In the genomic region with DNA sequence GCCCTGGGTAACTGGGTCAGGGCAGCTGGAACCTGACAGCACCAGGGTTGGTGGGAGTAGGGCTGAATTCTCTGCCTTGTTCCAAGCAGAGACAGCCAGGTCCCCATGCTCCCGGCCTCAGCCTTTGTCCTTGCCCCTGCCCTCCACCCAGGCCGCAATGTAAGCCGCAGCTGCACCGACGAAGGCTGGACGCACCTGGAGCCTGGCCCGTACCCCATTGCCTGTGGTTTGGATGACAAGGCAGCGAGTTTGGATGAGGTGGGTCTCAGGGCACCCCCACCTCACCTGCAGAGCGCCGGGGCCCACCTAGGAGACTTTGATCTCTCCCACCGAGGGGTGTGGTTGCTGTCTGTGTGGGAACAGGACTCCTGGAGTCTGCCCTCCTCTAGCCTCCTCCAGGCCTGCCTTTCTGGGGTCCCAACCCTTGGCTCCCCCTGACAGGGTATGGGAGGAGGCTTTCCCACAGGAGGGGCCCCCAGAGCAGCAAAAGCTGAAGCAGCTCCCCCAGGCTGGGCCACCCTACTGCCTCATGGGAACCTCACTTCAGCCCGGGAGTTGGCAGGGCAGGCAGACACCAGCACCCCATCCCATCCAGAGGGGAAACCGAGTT, we compare ENCODE assay signal across 17 cellular contexts. TPM values are rescaled to one million over a fixed set of nuclear protein-coding genes. Genes with fewer than 3 reads are reported as not detected.
A peak's percentile ranks its signal among the peaks of the same experiment; 100 is the strongest.
DNase-seq lines count a peak whose midpoint lies in the region; ATAC-seq and TF ChIP-seq lines count a peak whose summit lies in the region.
"Had no signal": no experiment of that assay in that cellular context is flagged by ENCODE, and none has a peak within 500 bp of the region (broad histone marks: within the 10 kb centered on the region; RNA-seq: fewer than 3 reads in every experiment).

No MANE protein-coding gene starts in this region.

- H3K14ac ChIP-seq in neuronal stem cell (ENCODE audit: low read length) = peak overlapping the region; percentile 74

- no peak overlapping the region for H2BK120ac ChIP-seq in neuronal stem cell (ENCODE audit: low read depth, low read length)

- no peak overlapping the region for H3K4me2 ChIP-seq in neuronal stem cell (ENCODE audit: insufficient read depth, low read length, poor library complexity, severe bottlenecking)

- no peak overlapping the region for H2AK5ac ChIP-seq in neuronal stem cell (ENCODE audit: low read depth, low read length)

- peaks cover 5% of the 10 kb centered on the region for H3K36me3 Mint-ChIP-seq in activated T-cell treated with anti-CD3 and anti-CD28 coated beads, Interleukin-2, amount 50 U/mL, for 24 hours (ENCODE audit: low read depth)
- H3K36me3 Mint-ChIP-seq in activated T-cell treated with anti-CD3 and anti-CD28 coated beads, Interleukin-2, amount 50 U/mL, for 72 hours (ENCODE audit: insufficient read depth in 2 of 2) = no peaks in the 10 kb centered on the region
- peaks cover 14% of the 10 kb centered on the region for H3K36me3 Mint-ChIP-seq in CD4-positive, CD25-positive, alpha-beta regulatory T cell
- peaks cover 11% of the 10 kb centered on the region for H3K36me3 Mint-ChIP-seq in T-helper 17 cell (ENCODE audit: low read depth)
- no peaks in the 10 kb centered on the region for H3K36me3 Mint-ChIP-seq in type B pancreatic cell

- no peak overlapping the region for H3K27ac ChIP-seq in CD4-positive, CD25-positive, alpha-beta regulatory T cell (ENCODE audit: insufficient read depth, low read length, poor library complexity, severe bottlenecking)
- H3K27ac ChIP-seq in neuronal stem cell (replicated peaks; ENCODE audit: low read length) = no peak overlapping the region
- H3K27ac ChIP-seq: SJCRH30 had no signal

- H3K4me3 Mint-ChIP-seq in activated T-cell treated with anti-CD3 and anti-CD28 coated beads, Interleukin-2, amount 50 U/mL, for 24 hours = no peak overlapping the region
- no peak overlapping the region for H3K4me3 Mint-ChIP-seq in activated T-cell treated with anti-CD3 and anti-CD28 coated beads, Interleukin-2, amount 50 U/mL, for 72 hours
- no peak overlapping the region for H3K4me3 Mint-ChIP-seq in CD4-positive, CD25-positive, alpha-beta regulatory T cell
- H3K4me3 Mint-ChIP-seq in T-helper 17 cell (no peak overlapping the region), type B pancreatic cell (no peak overlapping the region)

- H3K27me3 Mint-ChIP-seq in activated T-cell treated with anti-CD3 and anti-CD28 coated beads, Interleukin-2, amount 50 U/mL, for 24 hours = no peaks in the 10 kb centered on the region
- H3K27me3 Mint-ChIP-seq in activated T-cell treated with anti-CD3 and anti-CD28 coated beads, Interleukin-2, amount 50 U/mL, for 72 hours (ENCODE audit: low read depth) = no peaks in the 10 kb centered on the region
- no peaks in the 10 kb centered on the region for H3K27me3 Mint-ChIP-seq in CD4-positive, CD25-positive, alpha-beta regulatory T cell
- H3K27me3 Mint-ChIP-seq in T-helper 17 cell = no peaks in the 10 kb centered on the region
- peaks cover 5% of the 10 kb centered on the region for H3K27me3 Mint-ChIP-seq in type B pancreatic cell

- no peak overlapping the region for H3K23ac ChIP-seq in neuronal stem cell (ENCODE audit: low read depth, low read length, poor library complexity)

- no peak for TF ChIP-seq CTCF in type B pancreatic cell (conservative IDR thresholded peaks at IDR 0.05)

- H2BK12ac ChIP-seq in neuronal stem cell (ENCODE audit: low read length) = no peak overlapping the region

- no peaks in the 10 kb centered on the region for H3K9me3 ChIP-seq in CD4-positive, CD25-positive, alpha-beta regulatory T cell (ENCODE audit: control insufficient read depth in 2 of 2, low read length in 2 of 2)
- H3K9me3 ChIP-seq in T-helper 17 cell (ENCODE audit: control insufficient read depth, low read length, poor library complexity, severe bottlenecking) (no peaks in the 10 kb centered on the region), neuronal stem cell (replicated peaks in 1 of 2; ENCODE audit: control insufficient read depth in 2 of 2, insufficient read depth in 1 of 2, low read depth in 1 of 2, low read length in 2 of 2) (no peaks in the 10 kb centered on the region)
- H3K9me3 ChIP-seq: SJCRH30 had no signal

- H2BK5ac ChIP-seq in neuronal stem cell (ENCODE audit: low read length) = no peak overlapping the region

- H4K8ac ChIP-seq in neuronal stem cell (ENCODE audit: low read depth, low read length) = no peak overlapping the region

- ATAC-seq in activated T-cell treated with anti-CD3 and anti-CD28 coated beads, Interleukin-2, amount 50 U/mL, for 72 hours (replicated peaks in 1 of 2) = no peak
- ATAC-seq in CD4-positive, CD25-positive, alpha-beta regulatory T cell (ENCODE audit: low read depth in 2 of 2) = no peak
- ATAC-seq in T-helper 17 cell (no peak), HG03108 (IDR thresholded peaks at IDR 0.05; ENCODE audit: unreplicated experiment) (no peak)

- no peaks in the 10 kb centered on the region for H3K36me3 ChIP-seq in CD4-positive, CD25-positive, alpha-beta regulatory T cell (ENCODE audit: control insufficient read depth, insufficient read depth, low read length)
- H3K36me3 ChIP-seq in neuronal stem cell (replicated peaks in 1 of 2; ENCODE audit: control insufficient read depth in 2 of 2, insufficient read depth in 2 of 2, low read length in 2 of 2) = no peaks in the 10 kb centered on the region
- H3K36me3 ChIP-seq: SJCRH30 had no signal

- H4K91ac ChIP-seq in neuronal stem cell (ENCODE audit: low read depth, low read length, poor library complexity) = no peak overlapping the region

- H3K4me1 ChIP-seq in CD4-positive, CD25-positive, alpha-beta regulatory T cell (ENCODE audit: control insufficient read depth, insufficient read depth, low read length, poor library complexity, severe bottlenecking) = peaks cover 50% of the 10 kb centered on the region
- peaks cover 0 to 11% of the 10 kb centered on the region in 2 donors for H3K4me1 ChIP-seq in neuronal stem cell (ENCODE audit: control insufficient read depth in 2 of 2, insufficient read depth in 1 of 2, low read depth in 1 of 2, low read length in 2 of 2)
- H3K4me1 ChIP-seq: SJCRH30 had no signal

- H3K9me3 Mint-ChIP-seq in activated T-cell treated with anti-CD3 and anti-CD28 coated beads, Interleukin-2, amount 50 U/mL, for 24 hours = no peaks in the 10 kb centered on the region
- H3K9me3 Mint-ChIP-seq in activated T-cell treated with anti-CD3 and anti-CD28 coated beads, Interleukin-2, amount 50 U/mL, for 72 hours = no peaks in the 10 kb centered on the region
- H3K9me3 Mint-ChIP-seq in CD4-positive, CD25-positive, alpha-beta regulatory T cell = no peaks in the 10 kb centered on the region
- no peaks in the 10 kb centered on the region for H3K9me3 Mint-ChIP-seq in type B pancreatic cell

- H3K27ac Mint-ChIP-seq in activated T-cell treated with anti-CD3 and anti-CD28 coated beads, Interleukin-2, amount 50 U/mL, for 24 hours = peak overlapping the region; percentile 87
- no peak overlapping the region for H3K27ac Mint-ChIP-seq in activated T-cell treated with anti-CD3 and anti-CD28 coated beads, Interleukin-2, amount 50 U/mL, for 72 hours
- peak overlapping the region in 2 of 3 donors; percentile 36 to 95 for H3K27ac Mint-ChIP-seq in CD4-positive, CD25-positive, alpha-beta regulatory T cell
- H3K27ac Mint-ChIP-seq in T-helper 17 cell (peak overlapping the region; percentile 56), type B pancreatic cell (no peak overlapping the region)

- H3K27me3 ChIP-seq in CD4-positive, CD25-positive, alpha-beta regulatory T cell (ENCODE audit: control insufficient read depth, insufficient read depth, low read length) = no peaks in the 10 kb centered on the region
- H3K27me3 ChIP-seq in neuronal stem cell (ENCODE audit: control insufficient read depth in 3 of 3, insufficient read depth in 3 of 3, low read depth in 1 of 3, low read length in 3 of 3) = no peaks in the 10 kb centered on the region
- H3K27me3 ChIP-seq: SJCRH30 had no signal

- no peaks in the 10 kb centered on the region for H3K79me1 ChIP-seq in neuronal stem cell (ENCODE audit: low read depth, low read length)

- peaks cover 60% of the 10 kb centered on the region for H3K4me1 Mint-ChIP-seq in activated T-cell treated with anti-CD3 and anti-CD28 coated beads, Interleukin-2, amount 50 U/mL, for 24 hours (ENCODE audit: low read depth)
- peaks cover 43% of the 10 kb centered on the region for H3K4me1 Mint-ChIP-seq in activated T-cell treated with anti-CD3 and anti-CD28 coated beads, Interleukin-2, amount 50 U/mL, for 72 hours (ENCODE audit: low read depth)
- H3K4me1 Mint-ChIP-seq in CD4-positive, CD25-positive, alpha-beta regulatory T cell = peaks cover 0 to 55% (median 26%) of the 10 kb centered on the region in 4 donors
- H3K4me1 Mint-ChIP-seq in T-helper 17 cell (peaks cover 55% of the 10 kb centered on the region), type B pancreatic cell (ENCODE audit: unreplicated experiment) (no peaks in the 10 kb centered on the region)

- H3K9ac ChIP-seq in neuronal stem cell (ENCODE audit: low read depth, low read length, poor library complexity) = peak overlapping the region; percentile 24

- no peak overlapping the region for H3K4ac ChIP-seq in neuronal stem cell (ENCODE audit: low read length)

- H3K4me3 ChIP-seq in CD4-positive, CD25-positive, alpha-beta regulatory T cell (ENCODE audit: low read depth, low read length) = no peak overlapping the region
- H3K4me3 ChIP-seq in neuronal stem cell (ENCODE audit: low read length in 2 of 2) = no peak overlapping the region
- H3K4me3 ChIP-seq: SJCRH30 had no signal

- peak overlapping the region; percentile 59 for H2AFZ ChIP-seq in neuronal stem cell (ENCODE audit: low read length)

- no peak overlapping the region for H2BK15ac ChIP-seq in neuronal stem cell (ENCODE audit: low read length)

- WGBS in neuronal stem cell (ENCODE audit: extremely low coverage in 2 of 2, insufficient read length in 2 of 2, insufficient replicate concordance in 1 of 2), 2 donors = no CpG with 5 or more reads among the region's 13 CpGs

- DNase-seq in activated T-cell treated with anti-CD3 and anti-CD28 coated beads, Interleukin-2, amount 50 U/mL, for 24 hours = no peak
- no peak for DNase-seq in activated T-cell treated with anti-CD3 and anti-CD28 coated beads, Interleukin-2, amount 50 U/mL, for 72 hours
- DNase-seq in CD4-positive, CD25-positive, alpha-beta regulatory T cell = no peak
- DNase-seq in T-helper 17 cell (no peak), neuronal stem cell (ENCODE audit: low spot score) (no peak), type B pancreatic cell (ENCODE audit: extremely low spot score, unreplicated experiment) (no peak), hypothalamus (lab: John Stamatoyannopoulos, UW) (no peak)
- DNase-seq: C1 segment of cervical spinal cord, DMS53, NCI-H1417, NCI-H187 treated with DMSO at 0.1 percent for 48 hours, NCI-H2171, NCI-H446, OCI-M1, RPMI8226, SJCRH30 had no signal

- no peak overlapping the region for H3K18ac ChIP-seq in neuronal stem cell (ENCODE audit: low read length)

RNA-seq across cellular contexts. Expression of a gene that starts 23.4 kb away (rescaled TPM):
- total RNA-seq in activated T-cell treated with anti-CD3 and anti-CD28 coated beads, Interleukin-2, amount 50 U/mL, for 72 hours = 1 to 10 TPM; 5.6 to 6.6 TPM
- 31.2 TPM for total RNA-seq in CD4-positive, CD25-positive, alpha-beta regulatory T cell
- 10 to 100 TPM in 1 of 4 donors, 1 to 10 TPM in 3; 5.0 to 10.7 (median 8.1) TPM for polyA plus RNA-seq in CD4-positive, CD25-positive, alpha-beta regulatory T cell
- 10 to 100 TPM; 33.4 to 72.9 TPM for total RNA-seq in T-helper 17 cell
- polyA plus RNA-seq in neuronal stem cell (2013, experiment 1 of 2) = 1.1 TPM
- 1.00 TPM for polyA plus RNA-seq in neuronal stem cell (2013, experiment 2 of 2)
- total RNA-seq in type B pancreatic cell (ENCODE audit: low replicate concordance) = 4.7 and 5.6 TPM in 2 replicates
- total RNA-seq: SJCRH30 had no signal

RNA-seq across cellular contexts. Expression of a gene that starts 55.9 kb away (rescaled TPM):
- 10 to 100 TPM; 60.6 to 66.4 TPM for total RNA-seq in activated T-cell treated with anti-CD3 and anti-CD28 coated beads, Interleukin-2, amount 50 U/mL, for 72 hours
- 72.0 TPM for total RNA-seq in CD4-positive, CD25-positive, alpha-beta regulatory T cell
- 10 to 100 TPM; 40.9 to 53.9 (median 51.4) TPM for polyA plus RNA-seq in CD4-positive, CD25-positive, alpha-beta regulatory T cell
- total RNA-seq in T-helper 17 cell = 10 to 100 TPM; 83.2 to 84.5 TPM
- polyA plus RNA-seq in neuronal stem cell (2013, experiment 1 of 2) = 30.9 TPM
- polyA plus RNA-seq in neuronal stem cell (2013, experiment 2 of 2) = 29.4 TPM
- total RNA-seq in type B pancreatic cell (ENCODE audit: low replicate concordance) = 21.5 and 38.1 TPM in 2 replicates

Comparison
In these comparisons a context has a peak if more than half of its experiments do, and no peak if none do; other contexts are left out.
1. H3K27ac Mint-ChIP-seq: peak in activated T-cell treated with anti-CD3 and anti-CD28 coated beads, Interleukin-2, amount 50 U/mL, for 24 hours (single experiment), CD4-positive, CD25-positive, alpha-beta regulatory T cell (2 of 3) and T-helper 17 cell (single experiment); none in activated T-cell treated with anti-CD3 and anti-CD28 coated beads, Interleukin-2, amount 50 U/mL, for 72 hours (single experiment) and type B pancreatic cell (single experiment).